In genomic region chr5:38465045-38465444, GRCh38 we compare ENCODE assay signal across 15 cellular contexts.
A peak's percentile ranks its signal among the peaks of the same experiment; 100 is the strongest.
DNase-seq lines count a peak whose midpoint lies in the region; ATAC-seq and TF ChIP-seq lines count a peak whose summit lies in the region.
"Had no signal": no experiment of that assay in that cellular context is flagged by ENCODE, and none has a peak within 500 bp of the region (broad histone marks: within the 10 kb centered on the region; RNA-seq: fewer than 3 reads in every experiment).

No MANE protein-coding gene starts in this region.

- no peaks in the 10 kb centered on the region for H3K9me3 ChIP-seq in mammary epithelial cell (replicated peaks; ENCODE audit: insufficient read depth, low read length)
- H3K9me3 ChIP-seq in subcutaneous abdominal adipose tissue (ENCODE audit: control insufficient read depth in 5 of 5, low read length in 5 of 5): no peaks in the 10 kb centered on the region
- H3K9me3 ChIP-seq: upper lobe of left lung had no signal

- H3K4me1 Mint-ChIP-seq in MCF 10A (ENCODE audit: insufficient read depth, unreplicated experiment): peaks cover 21% of the 10 kb centered on the region
- H3K4me1 Mint-ChIP-seq in activated CD8-positive, alpha-beta T cell treated with anti-CD3 and anti-CD28 coated beads for 36 hours (ENCODE audit: low read depth): no peaks in the 10 kb centered on the region

- in situ Hi-C loops in mammary epithelial cell (cut with MboI; ENCODE audit: low sequenced_read_pairs in 2 of 2): no loop called here

- peaks cover 68% of the 10 kb centered on the region for H3K4me1 ChIP-seq in mammary epithelial cell (ENCODE audit: insufficient read depth, low read length)
- peaks cover 37 to 73% (median 71%) of the 10 kb centered on the region in 5 donors for H3K4me1 ChIP-seq in subcutaneous abdominal adipose tissue (ENCODE audit: control insufficient read depth in 5 of 5, insufficient read depth in 5 of 5, low read length in 5 of 5)

- H2AFZ ChIP-seq in mammary epithelial cell (ENCODE audit: low read depth, low read length): no peak overlapping the region

- no peaks in the 10 kb centered on the region for H3K79me2 ChIP-seq in mammary epithelial cell (ENCODE audit: insufficient read depth, low read length)

- no peak overlapping the region for H3K27ac Mint-ChIP-seq in MCF 10A (ENCODE audit: low read depth, unreplicated experiment)
- H3K27ac Mint-ChIP-seq in activated CD8-positive, alpha-beta T cell treated with anti-CD3 and anti-CD28 coated beads for 36 hours: no peak overlapping the region

- dilution Hi-C loops in mammary epithelial cell (cut with HindIII; ENCODE audit: low sequenced_read_pairs): no loop called here

- intact Hi-C loops in MCF 10A (cut with micrococcal nuclease): no loop called here
- intact Hi-C loops in mammary epithelial cell (cut with micrococcal nuclease): no loop called here
- intact Hi-C loops in activated CD8-positive, alpha-beta T cell treated with anti-CD3 and anti-CD28 coated beads for 36 hours (cut with micrococcal nuclease): no loop called here

- H3K36me3 Mint-ChIP-seq in MCF 10A (ENCODE audit: insufficient read depth, unreplicated experiment): no peaks in the 10 kb centered on the region
- no peaks in the 10 kb centered on the region for H3K36me3 Mint-ChIP-seq in activated CD8-positive, alpha-beta T cell treated with anti-CD3 and anti-CD28 coated beads for 36 hours (ENCODE audit: low read depth)

- H3K4me3 ChIP-seq in mammary epithelial cell (replicated peaks in 1 of 3; ENCODE audit: insufficient read depth in 1 of 3, low read depth in 2 of 3, low read length in 3 of 3): no peak overlapping the region
- no peak overlapping the region for H3K4me3 ChIP-seq in subcutaneous abdominal adipose tissue (ENCODE audit: low read depth in 1 of 5, low read length in 5 of 5)
- H3K4me3 ChIP-seq: upper lobe of left lung had no signal

- POLR2A ChIA-PET in MCF 10A (lab: Yijun Ruan, JAX): interaction anchor here (0.6 to 3.3 kb wide), 5 partner anchors 9 to 379 kb away, joined by 3 to 18 read pairs (median 3); no protein-coding TSS in a partner anchor
- POLR2A ChIA-PET in activated CD8-positive, alpha-beta T cell treated with anti-CD3 and anti-CD28 coated beads for 36 hours (lab: Charles Lee): no interaction called here

- H3K27ac ChIP-seq in mammary epithelial cell (ENCODE audit: insufficient read depth, low read depth, low read length) (no peak overlapping the region), subcutaneous abdominal adipose tissue (ENCODE audit: low read depth, low read length) (peak overlapping the region; percentile 98)

- no peak overlapping the region for H3K4me2 ChIP-seq in mammary epithelial cell (ENCODE audit: insufficient read depth, low read depth, low read length)

- no peaks in the 10 kb centered on the region for H4K20me1 ChIP-seq in mammary epithelial cell (ENCODE audit: insufficient read depth, low read length)

- CTCF ChIA-PET in MCF 10A (lab: Yijun Ruan, JAX) (interaction anchor here (0.5 to 3.6 kb wide), 7 partner anchors 12 to 344 kb away, joined by 3 to 20 read pairs (median 4); no protein-coding TSS in a partner anchor), mammary epithelial cell (lab: Charles Lee; ENCODE audit: low non-redundant PET) (interaction anchor here (0.6 kb wide), 1 partner anchor 86 kb away, joined by 3 read pairs; no protein-coding TSS in a partner anchor)
- CTCF ChIA-PET in activated CD8-positive, alpha-beta T cell treated with anti-CD3 and anti-CD28 coated beads for 36 hours (lab: Charles Lee): interaction anchor here (0.7 kb wide), 1 partner anchor 23 kb away, joined by 3 read pairs; no protein-coding TSS in a partner anchor

- no peak for ATAC-seq in activated CD8-positive, alpha-beta T cell treated with anti-CD3 and anti-CD28 coated beads for 36 hours
- ATAC-seq in GM21360 (IDR thresholded peaks at IDR 0.05; ENCODE audit: unreplicated experiment): no peak

- H3K9me3 Mint-ChIP-seq in MCF 10A (ENCODE audit: unreplicated experiment): no peaks in the 10 kb centered on the region
- no peaks in the 10 kb centered on the region for H3K9me3 Mint-ChIP-seq in activated CD8-positive, alpha-beta T cell treated with anti-CD3 and anti-CD28 coated beads for 36 hours

- TF ChIP-seq CTCF in MCF 10A (IDR thresholded peaks at IDR 0.05; ENCODE audit: unreplicated experiment) (no peak), mammary epithelial cell (conservative IDR thresholded peaks at IDR 0.05 in 1 of 2, IDR thresholded peaks at IDR 0.05 in 1 of 2; ENCODE audit: extremely low read depth in 1 of 2, insufficient read depth in 1 of 2, low read depth in 1 of 2, low read length in 2 of 2) (no peak)
- no peak for TF ChIP-seq CTCF in activated CD8-positive, alpha-beta T cell treated with anti-CD3 and anti-CD28 coated beads for 36 hours (IDR thresholded peaks at IDR 0.05)

- no peaks in the 10 kb centered on the region for H3K36me3 ChIP-seq in mammary epithelial cell (ENCODE audit: insufficient read depth, low read length)
- H3K36me3 ChIP-seq in subcutaneous abdominal adipose tissue (ENCODE audit: control insufficient read depth in 5 of 5, insufficient read depth in 5 of 5, low read length in 5 of 5): no peaks in the 10 kb centered on the region
- H3K36me3 ChIP-seq: upper lobe of left lung had no signal

- H3K27me3 ChIP-seq in mammary epithelial cell (ENCODE audit: insufficient read depth, low read length) (no peaks in the 10 kb centered on the region), subcutaneous abdominal adipose tissue (ENCODE audit: control insufficient read depth in 5 of 5, insufficient read depth in 4 of 5, low read length in 5 of 5) (peaks cover 0 to 4% (median 0%) of the 10 kb centered on the region in 5 donors)
- H3K27me3 ChIP-seq: upper lobe of left lung had no signal

- peak; percentile 46 for DNase-seq in MCF 10A (ENCODE audit: unreplicated experiment)
- DNase-seq in mammary epithelial cell: no peak
- DNase-seq in NCI-H510A (lab: John Stamatoyannopoulos, UW): peak; percentile 66
- peak; percentile 71 for DNase-seq in fibroblast of peridontal ligament (ENCODE audit: extremely low read depth)
- DNase-seq in activated CD8-positive, alpha-beta T cell treated with anti-CD3 and anti-CD28 coated beads for 36 hours: no peak
- no peak for DNase-seq in AG20443 (ENCODE audit: low spot score)
- DNase-seq: activated naive CD4-positive, alpha-beta T cell; hypothalamus; MV-4-11; NCI-H774; nucleus accumbens; SIG-M5; upper lobe of left lung had no signal

- 49% methylated on average over 2 of the region's 2 CpGs for WGBS in mammary epithelial cell (ENCODE audit: low coverage, missing lambda C conversion rate)

- no peaks in the 10 kb centered on the region for H3K27me3 Mint-ChIP-seq in MCF 10A (ENCODE audit: insufficient read depth, unreplicated experiment)
- peaks cover 38% of the 10 kb centered on the region for H3K27me3 Mint-ChIP-seq in activated CD8-positive, alpha-beta T cell treated with anti-CD3 and anti-CD28 coated beads for 36 hours

- BruUV-seq in MCF 10A (replicated peaks; lab: Mats Ljungman, UMichigan): no TSS peak
- BruUV-seq in mammary epithelial cell (replicated peaks; lab: Mats Ljungman, UMichigan): no TSS peak

- H3K9ac ChIP-seq in mammary epithelial cell (ENCODE audit: insufficient read depth, low read length): no peak overlapping the region
- H3K9ac ChIP-seq in subcutaneous abdominal adipose tissue (ENCODE audit: low read length in 5 of 5): peak overlapping the region in 2 of 5 donors; percentile 23 to 54

- H3K4me3 Mint-ChIP-seq in MCF 10A (ENCODE audit: unreplicated experiment): no peak overlapping the region
- no peak overlapping the region for H3K4me3 Mint-ChIP-seq in activated CD8-positive, alpha-beta T cell treated with anti-CD3 and anti-CD28 coated beads for 36 hours

Comparison
In these comparisons a context has a peak if more than half of its experiments do, and no peak if none do; other contexts are left out.
1. DNase-seq: peak in MCF 10A (single experiment), NCI-H510A (single experiment) and fibroblast of peridontal ligament (single experiment); none in mammary epithelial cell (single experiment), activated CD8-positive, alpha-beta T cell treated with anti-CD3 and anti-CD28 coated beads for 36 hours (single experiment) and AG20443 (single experiment).